ENCODE assay signal across 1 cellular context in genomic region chr3:146544013-146544928, GRCh38.
TF ChIP-seq lines count a peak whose summit lies in the region.

PLSCR1 (minus strand) TSS chr3:146544607; CDS start chr3:146536552, 8,055 bp downstream.

TF ChIP-seq in H1, 55 proteins besides CTCF, POLR2A, EP300 and RAD21 (continued from another document):
- TF ChIP-seq KDM4A (IDR thresholded peaks at IDR 0.05; ENCODE audit: low read depth, low read length, severe bottlenecking) (peak; percentile 84), SIN3A (conservative IDR thresholded peaks at IDR 0.05 in 1 of 2, IDR thresholded peaks at IDR 0.05 in 1 of 2; ENCODE audit: low read depth in 1 of 2, low read length in 2 of 2) (peak in 1 of 2 experiments; percentile 16; a peak in 1 of 4 replicates), CTBP2 (IDR thresholded peaks at IDR 0.05; ENCODE audit: borderline replicate concordance, insufficient read depth, insufficient read length, low read length) (peak; percentile 89), TAF7 (optimal IDR thresholded peaks at IDR 0.05; ENCODE audit: borderline replicate concordance, low read depth, low read length) (peak; percentile 75), TBP (IDR thresholded peaks at IDR 0.05; ENCODE audit: low read depth, low read length) (peak; percentile 70), YY1 (IDR thresholded peaks at IDR 0.05; ENCODE audit: low read depth, low read length) (peak; percentile 70), GTF2F1 (IDR thresholded peaks at IDR 0.05; ENCODE audit: borderline replicate concordance, low read depth, low read length) (no peak), CREB1 (IDR thresholded peaks at IDR 0.05) (peak; percentile 12; the same call in 1 of the 2 replicates), E2F6 (IDR thresholded peaks at IDR 0.05) (peak; percentile 77), CHD1 (IDR thresholded peaks at IDR 0.05; ENCODE audit: low read depth, low read length) (no peak), ASH2L (IDR thresholded peaks at IDR 0.05; ENCODE audit: low read length) (peak; percentile 48), EZH2 (IDR thresholded peaks at IDR 0.05; ENCODE audit: low read depth, low read length, severe bottlenecking) (no peak), POLR2AphosphoS5 (IDR thresholded peaks at IDR 0.05; ENCODE audit: low read depth, low read length) (peak; percentile 73), TEAD4 (IDR thresholded peaks at IDR 0.05; ENCODE audit: low read depth, low read length) (no peak)
